ENCODE assay signal across 9 cellular contexts in the genomic region with DNA sequence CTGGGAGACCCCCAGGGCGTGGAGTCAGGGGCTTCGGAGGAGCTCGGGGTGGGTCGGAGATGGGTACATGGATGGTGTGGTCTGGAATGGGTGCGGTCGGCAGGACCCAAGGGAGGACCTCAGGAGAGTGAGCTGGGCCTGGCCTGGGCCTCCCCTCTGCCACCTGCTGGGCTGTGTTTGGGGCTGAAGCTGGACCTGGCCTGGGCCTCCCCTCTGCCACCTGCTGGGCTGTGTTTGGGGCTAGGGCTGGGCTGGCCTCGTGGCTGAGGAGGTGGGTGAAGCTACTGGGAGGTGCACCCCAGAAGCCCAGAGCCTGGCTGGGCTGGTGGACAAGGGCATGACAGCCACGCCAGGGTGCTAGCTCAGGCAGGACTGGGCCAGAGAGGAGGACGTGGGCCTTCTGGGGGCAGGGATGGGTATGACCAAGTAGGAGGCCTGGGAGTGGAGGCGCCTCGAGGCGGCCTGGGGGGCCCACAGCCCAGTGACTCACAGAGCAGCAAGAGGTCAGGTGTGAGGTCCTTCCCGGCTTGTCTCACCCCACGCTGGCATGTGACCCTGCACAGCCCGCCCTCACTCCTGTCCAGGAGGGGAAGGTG.
A peak's percentile ranks its signal among the peaks of the same experiment; 100 is the strongest.
DNase-seq lines count a peak whose midpoint lies in the region; ATAC-seq and TF ChIP-seq lines count a peak whose summit lies in the region.
"Had no signal": no experiment of that assay in that cellular context is flagged by ENCODE, and none has a peak within 500 bp of the region (broad histone marks: within the 10 kb centered on the region; RNA-seq: fewer than 3 reads in every experiment).

No MANE protein-coding gene starts in this region.

- TF ChIP-seq CTCF in brain microvascular endothelial cell (IDR thresholded peaks at IDR 0.05; ENCODE audit: low read depth, low read length, missing control alignments): peak; percentile 60

- H3K4me3 Mint-ChIP-seq in memory B cell: peak overlapping the region; percentile 8

- H3K4me3 ChIP-seq in BLaER1 (no peak overlapping the region), brain microvascular endothelial cell (ENCODE audit: low read depth, low read length) (no peak overlapping the region)

- H3K36me3 ChIP-seq in BLaER1 (no peaks in the 10 kb centered on the region), brain microvascular endothelial cell (replicated peaks) (no peaks in the 10 kb centered on the region)

- peaks cover 5% of the 10 kb centered on the region for H3K4me1 Mint-ChIP-seq in memory B cell

- H4K20me1 ChIP-seq in BLaER1: peaks cover 79% of the 10 kb centered on the region

- peaks cover 81% of the 10 kb centered on the region for H3K27me3 ChIP-seq in BLaER1
- peaks cover 22% of the 10 kb centered on the region for H3K27me3 ChIP-seq in brain microvascular endothelial cell (replicated peaks)

- H3K27me3 Mint-ChIP-seq in memory B cell: peaks cover 34% of the 10 kb centered on the region

- no peaks in the 10 kb centered on the region for H3K9me3 Mint-ChIP-seq in memory B cell

- DNase-seq in HUDEP-2 (lab: John Stamatoyannopoulos, UW; ENCODE audit: unreplicated experiment in 76 of 76) (peak in 51 of 76 experiments; percentile 8 to 68 (median 47)), brain microvascular endothelial cell (no peak), memory B cell (ENCODE audit: low spot score in 2 of 2) (no peak), activated gamma-delta T cell treated with Interleukin-2 at 50 U/mL for 16 hours (no peak)
- no peak for DNase-seq in stimulated activated CD4-positive, alpha-beta T cell treated with anti-CD3 and anti-CD28 coated beads, Interleukin-2, amount 100 ng/mL, for 24 hours
- no peak for DNase-seq in activated T-cell treated with anti-CD3 and anti-CD28 coated beads, Interleukin-2, amount 50 U/mL, for 1 hour
- DNase-seq: NCI-H526 treated with DMSO at 0.1 percent for 48 hours had no signal

- H3K27ac ChIP-seq in BLaER1 (no peak overlapping the region), brain microvascular endothelial cell (no peak overlapping the region)

- peak overlapping the region; percentile 90 for H3K4me2 ChIP-seq in BLaER1

- ATAC-seq in memory B cell (ENCODE audit: low read depth) (peak; percentile 25), GM21576 (IDR thresholded peaks at IDR 0.05; ENCODE audit: unreplicated experiment) (no peak)

- no peak overlapping the region for H3K9ac ChIP-seq in BLaER1

- H3K4me1 ChIP-seq in BLaER1: peaks cover 78% of the 10 kb centered on the region

- H3K27ac Mint-ChIP-seq in memory B cell: no peak overlapping the region

- no peaks in the 10 kb centered on the region for H3K36me3 Mint-ChIP-seq in memory B cell

- in situ Hi-C loops in brain microvascular endothelial cell (cut with HindIII; ENCODE audit: low pct_ligation_motif_present, low sequenced_read_pairs): no loop called here

- no peaks in the 10 kb centered on the region for H3K9me3 ChIP-seq in BLaER1

Comparison
In these comparisons a context has a peak if more than half of its experiments do, and no peak if none do; other contexts are left out.
1. DNase-seq: peak in HUDEP-2 (51 of 76); none in brain microvascular endothelial cell (single experiment), memory B cell (0 of 2), activated gamma-delta T cell treated with Interleukin-2 at 50 U/mL for 16 hours (single experiment), stimulated activated CD4-positive, alpha-beta T cell treated with anti-CD3 and anti-CD28 coated beads, Interleukin-2, amount 100 ng/mL, for 24 hours (0 of 2) and activated T-cell treated with anti-CD3 and anti-CD28 coated beads, Interleukin-2, amount 50 U/mL, for 1 hour (single experiment).